ENCODE assay signal across 7 cellular contexts in the genomic region with DNA sequence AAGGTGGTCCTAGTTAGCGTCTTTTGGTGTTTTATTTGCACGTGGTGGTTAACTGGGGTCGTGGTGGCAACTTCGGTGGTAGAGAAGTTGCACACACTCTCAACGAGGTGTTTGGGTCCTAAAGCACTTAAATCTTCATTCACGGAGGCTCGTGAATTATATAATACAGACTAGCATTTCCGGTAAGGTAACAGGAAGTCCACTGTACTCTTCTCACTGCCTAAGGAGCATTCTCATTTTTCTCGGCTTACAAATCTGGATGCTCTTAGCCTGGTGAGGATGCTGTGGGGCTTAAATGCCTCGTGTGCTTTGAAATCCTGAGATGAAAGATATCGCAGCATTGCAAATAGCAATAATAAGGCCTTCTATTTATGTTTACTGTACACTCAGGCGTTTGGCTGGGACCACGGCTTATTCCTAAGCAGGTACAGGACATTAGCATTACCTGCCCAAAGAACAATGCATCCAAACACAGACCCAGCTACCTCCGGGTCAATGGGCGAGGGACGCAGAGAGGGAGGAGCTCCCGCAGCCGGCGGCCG. TPM values are rescaled to one million over a fixed set of nuclear protein-coding genes. Genes with fewer than 3 reads are reported as not detected.
DNase-seq lines count a peak whose midpoint lies in the region; ATAC-seq and TF ChIP-seq lines count a peak whose summit lies in the region.

No MANE protein-coding gene starts in this region.

- ATAC-seq in HG03175 (IDR thresholded peaks at IDR 0.05; ENCODE audit: unreplicated experiment): peak; percentile 19
- no peak for ATAC-seq in HG03139 (IDR thresholded peaks at IDR 0.05; ENCODE audit: unreplicated experiment)
- ATAC-seq in GM18868 (IDR thresholded peaks at IDR 0.05; ENCODE audit: unreplicated experiment): no peak

- H3K4me1 Mint-ChIP-seq in dendritic cell treated with granulocyte-macrophage colony-stimulating factor and Interleukin-4, amounts not matched to agents 40 ng/mL and 50 ng/mL, for 4 days (ENCODE audit: low read depth): peaks cover 31% of the 10 kb centered on the region
- peaks cover 29% of the 10 kb centered on the region for H3K4me1 Mint-ChIP-seq in mesothelial cell of epicardium

- peak overlapping the region; percentile 82 for H3K4me3 ChIP-seq in GM08714 (ENCODE audit: low read length)

- no peak for TF ChIP-seq CTCF in mesothelial cell of epicardium (IDR thresholded peaks at IDR 0.05; ENCODE audit: unreplicated experiment)

- peaks cover 56% of the 10 kb centered on the region for H3K36me3 Mint-ChIP-seq in dendritic cell treated with granulocyte-macrophage colony-stimulating factor and Interleukin-4, amounts not matched to agents 40 ng/mL and 50 ng/mL, for 4 days (ENCODE audit: low read depth)
- H3K36me3 Mint-ChIP-seq in mesothelial cell of epicardium: peaks cover 14% of the 10 kb centered on the region

- H3K27me3 Mint-ChIP-seq in dendritic cell treated with granulocyte-macrophage colony-stimulating factor and Interleukin-4, amounts not matched to agents 40 ng/mL and 50 ng/mL, for 4 days: no peaks in the 10 kb centered on the region
- no peaks in the 10 kb centered on the region for H3K27me3 Mint-ChIP-seq in mesothelial cell of epicardium (ENCODE audit: low read depth)

- peak overlapping the region; percentile 93 for H3K4me3 Mint-ChIP-seq in dendritic cell treated with granulocyte-macrophage colony-stimulating factor and Interleukin-4, amounts not matched to agents 40 ng/mL and 50 ng/mL, for 4 days
- peak overlapping the region; percentile 83 for H3K4me3 Mint-ChIP-seq in mesothelial cell of epicardium

- intact Hi-C loops in dendritic cell treated with granulocyte-macrophage colony-stimulating factor and Interleukin-4, amounts not matched to agents 40 ng/mL and 50 ng/mL, for 4 days (cut with micrococcal nuclease): loop anchor here (5.0 kb wide), 2 partner anchors 65 to 170 kb away; a partner anchor contains a TSS

- H3K27ac Mint-ChIP-seq in dendritic cell treated with granulocyte-macrophage colony-stimulating factor and Interleukin-4, amounts not matched to agents 40 ng/mL and 50 ng/mL, for 4 days: peak overlapping the region; percentile 95
- H3K27ac Mint-ChIP-seq in mesothelial cell of epicardium: peak overlapping the region; percentile 99

- no peaks in the 10 kb centered on the region for H3K9me3 Mint-ChIP-seq in dendritic cell treated with granulocyte-macrophage colony-stimulating factor and Interleukin-4, amounts not matched to agents 40 ng/mL and 50 ng/mL, for 4 days
- no peaks in the 10 kb centered on the region for H3K9me3 Mint-ChIP-seq in mesothelial cell of epicardium

- DNase-seq in RKO (ENCODE audit: low spot score) (peak; percentile 69), mesothelial cell of epicardium (ENCODE audit: low spot score in 2 of 2, unreplicated experiment in 2 of 2) (no peak)

RNA-seq across cellular contexts. Expression of a gene that starts 1.0 kb away (rescaled TPM):
- 65.9 to 68.5 TPM (median 66.9 TPM) in 3 replicates for total RNA-seq in mesothelial cell of epicardium
